In genomic region chr3:98914210-98915080, GRCh38 we compare ENCODE assay signal across 19 cellular contexts. TPM values are rescaled to one million over a fixed set of nuclear protein-coding genes. Genes with fewer than 3 reads are reported as not detected.
DNase-seq lines count a peak whose midpoint lies in the region; ATAC-seq, FAIRE-seq and TF ChIP-seq lines count a peak whose summit lies in the region.
"Had no signal": no experiment of that assay in that cellular context is flagged by ENCODE, and none has a peak within 500 bp of the region (broad histone marks: within the 10 kb centered on the region; RNA-seq: fewer than 3 reads in every experiment).

No MANE protein-coding gene starts in this region.

- no peaks in the 10 kb centered on the region for H3K27me3 ChIP-seq in fibroblast of lung (ENCODE audit: control insufficient read depth, insufficient read depth, low read length)
- H3K27me3 ChIP-seq: dorsolateral prefrontal cortex, ovary, SJCRH30 had no signal

- no peak for ATAC-seq in left ventricle myocardium superior
- ATAC-seq in Right ventricle myocardium inferior: no peak
- ATAC-seq: activated naive CD8-positive, alpha-beta T cell treated with anti-CD3 and anti-CD28 coated beads, Interleukin-2, amount 50 U/mL, for 24 hours; stimulated activated naive CD8-positive, alpha-beta T cell treated with anti-CD3 and anti-CD28 coated beads, Interleukin-15, amount 100 ng/mL, for 72 hours had no signal

- H3K9me3 ChIP-seq in fibroblast of lung (ENCODE audit: control insufficient read depth, insufficient read depth, low read depth, low read length) (no peaks in the 10 kb centered on the region), kidney (ENCODE audit: control insufficient read depth in 1 of 2, low read length in 2 of 2) (no peaks in the 10 kb centered on the region)
- H3K9me3 ChIP-seq: ovary had no signal

- H3K9me3 Mint-ChIP-seq in activated naive CD8-positive, alpha-beta T cell treated with anti-CD3 and anti-CD28 coated beads for 36 hours: peaks cover 13% of the 10 kb centered on the region

- H3K79me2 ChIP-seq in fibroblast of lung (ENCODE audit: control insufficient read depth, insufficient read depth, low read length): no peaks in the 10 kb centered on the region

- peak overlapping the region; percentile 43 for H2AFZ ChIP-seq in fibroblast of lung (ENCODE audit: low read length)

- H3K4me1 Mint-ChIP-seq in activated naive CD8-positive, alpha-beta T cell treated with anti-CD3 and anti-CD28 coated beads for 36 hours: no peaks in the 10 kb centered on the region
- H3K4me1 Mint-ChIP-seq: activated naive CD8-positive, alpha-beta T cell treated with anti-CD3 and anti-CD28 coated beads, Interleukin-2, amount 50 U/mL, for 24 hours; stimulated activated naive CD8-positive, alpha-beta T cell treated with anti-CD3 and anti-CD28 coated beads, Interleukin-15, amount 100 ng/mL, for 72 hours had no signal

- H3K4me3 ChIP-seq in fibroblast of lung (replicated peaks in 1 of 4; ENCODE audit: control extremely low read depth in 1 of 4, insufficient read depth in 1 of 4, low read depth in 3 of 4, low read length in 4 of 4) (no peak overlapping the region), kidney (ENCODE audit: low read length in 2 of 2) (no peak overlapping the region)
- H3K4me3 ChIP-seq: dorsolateral prefrontal cortex, ovary, SJCRH30 had no signal

- FAIRE-seq in RCC 7860 (lab: Jason Lieb, UNC) (peak; percentile 93), urothelium cell line (lab: Jason Lieb, UNC) (peak; percentile 94), kidney (lab: Jason Lieb, UNC) (no peak)

- no peaks in the 10 kb centered on the region for H4K20me1 ChIP-seq in fibroblast of lung (ENCODE audit: control insufficient read depth, extremely low read depth, insufficient read depth, low read length)

- H3K9ac ChIP-seq in fibroblast of lung (ENCODE audit: insufficient read depth, low read length) (no peak overlapping the region), kidney (ENCODE audit: low read length in 2 of 2) (no peak overlapping the region)

- H3K27ac Mint-ChIP-seq in activated naive CD8-positive, alpha-beta T cell treated with anti-CD3 and anti-CD28 coated beads for 36 hours: no peak overlapping the region
- H3K27ac Mint-ChIP-seq: activated naive CD8-positive, alpha-beta T cell treated with anti-CD3 and anti-CD28 coated beads, Interleukin-2, amount 50 U/mL, for 24 hours; stimulated activated naive CD8-positive, alpha-beta T cell treated with anti-CD3 and anti-CD28 coated beads, Interleukin-15, amount 100 ng/mL, for 72 hours had no signal

- H3K36me3 Mint-ChIP-seq in activated naive CD8-positive, alpha-beta T cell treated with anti-CD3 and anti-CD28 coated beads for 36 hours: no peaks in the 10 kb centered on the region

- H3K27ac ChIP-seq in fibroblast of lung (ENCODE audit: insufficient read depth, low read length): no peak overlapping the region
- H3K27ac ChIP-seq in kidney (ENCODE audit: low read depth in 2 of 2, low read length in 2 of 2): no peak overlapping the region
- H3K27ac ChIP-seq: C4-2B, dorsolateral prefrontal cortex, ovary, SJCRH30 had no signal

- intact Hi-C loops in left ventricle myocardium superior (cut with micrococcal nuclease) (loop anchor here (10.0 kb wide), 1 partner anchor 60 kb away; no protein-coding TSS in a partner anchor), Right ventricle myocardium inferior (cut with DNase I) (no loop called here), kidney (cut with DNase I) (no loop called here)

- TF ChIP-seq CTCF in fibroblast of lung (conservative IDR thresholded peaks at IDR 0.05 in 1 of 2, IDR thresholded peaks at IDR 0.05 in 1 of 2; ENCODE audit: low read depth in 1 of 2, low read length in 2 of 2): no peak
- no peak for TF ChIP-seq CTCF in kidney (IDR thresholded peaks at IDR 0.05; ENCODE audit: borderline replicate concordance, extremely low read depth, insufficient read depth)

- H3K27me3 Mint-ChIP-seq in activated naive CD8-positive, alpha-beta T cell treated with anti-CD3 and anti-CD28 coated beads for 36 hours: peaks cover 26% of the 10 kb centered on the region

- DNase-seq in left ventricle myocardium superior (peak; percentile 27), Right ventricle myocardium inferior (ENCODE audit: missing footprints) (no peak), RCC 7860 (ENCODE audit: low spot score) (peak; percentile 96), fibroblast of lung (ENCODE audit: low read depth in 2 of 2) (peak; percentile 21 to 62), urothelium cell line (ENCODE audit: low spot score) (peak; percentile 71), kidney (no peak), RPMI8226 (no peak)
- DNase-seq in activated naive CD8-positive, alpha-beta T cell treated with anti-CD3 and anti-CD28 coated beads for 36 hours: no peak
- DNase-seq: ACHN; activated CD4-positive, alpha-beta T cell treated with anti-CD3 and anti-CD28 coated beads for 1 hour; activated naive CD8-positive, alpha-beta T cell treated with anti-CD3 and anti-CD28 coated beads, Interleukin-2, amount 50 U/mL, for 24 hours; DMS79 treated with DMSO at 0.1 percent for 48 hours; dorsolateral prefrontal cortex; ovary; SJCRH30; stimulated activated CD4-positive, alpha-beta T cell treated with anti-CD3 and anti-CD28 coated beads, Interleukin-2, amount 100 ng/mL, for 24 hours; stimulated activated naive CD8-positive, alpha-beta T cell treated with anti-CD3 and anti-CD28 coated beads, Interleukin-15, amount 100 ng/mL, for 72 hours; T-helper 9 cell had no signal

- H3K4me3 Mint-ChIP-seq in activated naive CD8-positive, alpha-beta T cell treated with anti-CD3 and anti-CD28 coated beads for 36 hours: no peak overlapping the region
- H3K4me3 Mint-ChIP-seq: activated naive CD8-positive, alpha-beta T cell treated with anti-CD3 and anti-CD28 coated beads, Interleukin-2, amount 50 U/mL, for 24 hours; stimulated activated naive CD8-positive, alpha-beta T cell treated with anti-CD3 and anti-CD28 coated beads, Interleukin-15, amount 100 ng/mL, for 72 hours had no signal

- H3K4me1 ChIP-seq in fibroblast of lung (ENCODE audit: control insufficient read depth, extremely low read depth, insufficient read depth, low read length): no peaks in the 10 kb centered on the region
- no peaks in the 10 kb centered on the region for H3K4me1 ChIP-seq in kidney (ENCODE audit: control insufficient read depth in 1 of 2, insufficient read depth in 1 of 2, low read depth in 1 of 2, low read length in 2 of 2)
- H3K4me1 ChIP-seq: SJCRH30 had no signal

- no peaks in the 10 kb centered on the region for H3K36me3 ChIP-seq in fibroblast of lung (ENCODE audit: control insufficient read depth, insufficient read depth, low read length)
- no peaks in the 10 kb centered on the region for H3K36me3 ChIP-seq in kidney (ENCODE audit: control insufficient read depth in 1 of 2, insufficient read depth in 2 of 2, low read length in 2 of 2)
- H3K36me3 ChIP-seq: ovary, SJCRH30 had no signal

- H3K4me2 ChIP-seq in fibroblast of lung (ENCODE audit: extremely low read depth, insufficient read depth, low read length): no peak overlapping the region

RNA-seq across cellular contexts. Expression of gene DCBLD2, which starts 12.9 kb away (rescaled TPM):
- total RNA-seq in left ventricle myocardium superior (43.1 TPM), Right ventricle myocardium inferior (34.7 TPM), fibroblast of lung (69.9 and 98.1 TPM in 2 replicates), kidney (39.3 TPM)
- polyA plus RNA-seq in fibroblast of lung (195 and 197 TPM in 2 replicates), kidney (ENCODE audit: insufficient read depth, low read depth, low replicate concordance) (8.0 TPM)
- polyA plus RNA-seq in fibroblast of lung (2012): 69.3 and 83.6 TPM in 2 replicates
- polyA minus RNA-seq in fibroblast of lung (ENCODE audit: low replicate concordance): 43.5 and 86.6 TPM in 2 replicates
- total RNA-seq in activated naive CD8-positive, alpha-beta T cell treated with anti-CD3 and anti-CD28 coated beads for 36 hours: 1 to 10 TPM; 2.0 to 2.1 TPM

Comparison
In these comparisons a context has a peak if more than half of its experiments do, and no peak if none do; other contexts are left out.
1. DNase-seq: peak in left ventricle myocardium superior (single experiment), RCC 7860 (single experiment), fibroblast of lung (2 of 2) and urothelium cell line (single experiment); none in Right ventricle myocardium inferior (single experiment), activated naive CD8-positive, alpha-beta T cell treated with anti-CD3 and anti-CD28 coated beads for 36 hours (single experiment), kidney (single experiment) and RPMI8226 (single experiment).
2. RNA of gene DCBLD2, which starts 12.9 kb away (total RNA-seq): 69.9 to 98.1 TPM in fibroblast of lung, 43.1 TPM in left ventricle myocardium superior (single experiment), 39.3 TPM in kidney (single experiment) and 34.7 TPM in Right ventricle myocardium inferior (single experiment); 2.0 to 2.1 TPM in activated naive CD8-positive, alpha-beta T cell treated with anti-CD3 and anti-CD28 coated beads for 36 hours; every median in the first group is over 10 times any median in the second.